Comparison of ENCODE assay signal across 11 cellular contexts in the genomic region with DNA sequence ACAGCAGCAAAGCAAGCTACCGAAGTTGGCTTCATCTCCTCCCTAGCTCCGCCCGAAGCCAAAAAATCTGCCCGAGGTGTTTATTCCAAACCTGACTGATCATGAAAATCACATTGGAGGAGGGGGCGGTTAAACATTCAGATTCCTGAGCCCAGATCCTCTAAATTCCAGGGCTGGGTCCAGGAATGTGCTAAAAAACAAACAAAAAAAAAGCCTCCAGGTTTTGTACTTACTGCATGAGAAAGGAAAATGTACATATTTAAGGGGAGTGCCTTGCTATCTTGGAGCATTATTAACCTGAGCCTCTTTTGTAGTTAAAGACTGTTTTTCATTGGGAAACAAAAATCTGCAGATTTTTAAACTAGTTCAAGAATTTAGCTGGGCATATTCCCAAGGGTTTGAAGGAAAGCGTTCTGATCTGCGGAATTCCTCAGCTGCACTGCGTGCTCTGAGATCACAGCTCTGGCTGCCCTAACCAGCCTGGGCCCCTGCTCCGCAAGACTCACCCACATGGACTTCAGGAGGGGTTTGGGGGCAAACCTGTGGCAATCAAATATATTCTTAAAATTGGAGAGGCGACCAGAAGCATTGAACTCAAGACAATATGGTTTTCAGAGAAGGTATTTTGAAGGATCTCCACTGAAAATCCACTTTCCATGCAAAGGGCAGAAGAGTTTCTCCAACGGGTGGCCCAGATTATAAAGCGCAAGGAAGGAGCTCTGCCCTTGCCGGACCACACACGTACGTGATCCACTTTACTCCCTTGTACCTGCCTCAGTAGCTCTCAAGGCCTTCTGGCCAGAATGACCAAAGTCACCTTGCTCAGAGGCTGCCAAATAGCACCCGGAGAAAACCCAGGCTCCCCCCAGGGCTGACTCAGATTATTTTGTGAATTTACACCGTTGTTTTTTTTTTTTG. TPM values are rescaled to one million over a fixed set of nuclear protein-coding genes. Genes with fewer than 3 reads are reported as not detected.
DNase-seq lines count a peak whose midpoint lies in the region; ATAC-seq and TF ChIP-seq lines count a peak whose summit lies in the region.
"Had no signal": no experiment of that assay in that cellular context is flagged by ENCODE, and none has a peak within 500 bp of the region (broad histone marks: within the 10 kb centered on the region; RNA-seq: fewer than 3 reads in every experiment).

No MANE protein-coding gene starts in this region.

- peak; percentile 44 for ATAC-seq in PC-3
- no peak for ATAC-seq in GM18498 (IDR thresholded peaks at IDR 0.05; ENCODE audit: unreplicated experiment)

- H3K4me1 Mint-ChIP-seq in nephron progenitor cell (peaks cover 39% of the 10 kb centered on the region), glutamatergic neuron (ENCODE audit: low read depth, unreplicated experiment) (no peaks in the 10 kb centered on the region)

- H3K4me3 ChIP-seq in AG10803 (ENCODE audit: low read length): no peak overlapping the region
- no peak overlapping the region for H3K4me3 ChIP-seq in PC-3 (ENCODE audit: low read length)

- H3K9me3 Mint-ChIP-seq in nephron progenitor cell (peaks cover 16% of the 10 kb centered on the region), glutamatergic neuron (ENCODE audit: unreplicated experiment) (peaks cover 4% of the 10 kb centered on the region)

- H3K27me3 Mint-ChIP-seq in nephron progenitor cell (ENCODE audit: low read depth, poor library complexity) (peaks cover 7% of the 10 kb centered on the region), glutamatergic neuron (ENCODE audit: unreplicated experiment) (no peaks in the 10 kb centered on the region)

- no peaks in the 10 kb centered on the region for H3K9me2 ChIP-seq in PC-3 (replicated peaks; ENCODE audit: low read length)

- no peaks in the 10 kb centered on the region for H3K79me2 ChIP-seq in PC-3 (ENCODE audit: low read length)

- intact Hi-C loops in PC-3 (cut with micrococcal nuclease): no loop called here

- DNase-seq in AG10803 (ENCODE audit: low read depth) (peak; percentile 87), PC-3 (peak; percentile 83), fibroblast of gingiva (ENCODE audit: low read depth) (peak; percentile 74), nephron progenitor cell (no peak), NCI-H748 treated with DMSO at 0.1 percent for 48 hours (lab: John Stamatoyannopoulos, UW) (no peak), glutamatergic neuron (no peak)
- DNase-seq in activated naive CD4-positive, alpha-beta T cell treated with anti-CD3 and anti-CD28 coated beads, Interleukin-2, amount 50 U/mL, for 16 hours: no peak
- DNase-seq: activated CD4-positive, alpha-beta T cell treated with anti-CD3 and anti-CD28 coated beads for 48 hours; GF-D8 had no signal

- H4K20me1 ChIP-seq in PC-3 (ENCODE audit: low read length): no peaks in the 10 kb centered on the region

- TSS peak; percentile 65 for BruUV-seq in PC-3 (replicated peaks; lab: Mats Ljungman, UMichigan)

- peak overlapping the region; percentile 7; the same call in 1 of the 2 replicates for H3K27ac ChIP-seq in PC-3 (ENCODE audit: low read length)

- H3K27me3 ChIP-seq in PC-3 (ENCODE audit: low read length): no peaks in the 10 kb centered on the region

- H3K4me2 ChIP-seq in PC-3 (ENCODE audit: low read length): peak overlapping the region; percentile 46

- TF ChIP-seq CTCF in AG10803 (conservative IDR thresholded peaks at IDR 0.05; ENCODE audit: low read length) (no peak), PC-3 (conservative IDR thresholded peaks at IDR 0.05; ENCODE audit: low read depth, low read length) (no peak), nephron progenitor cell (IDR thresholded peaks at IDR 0.05) (no peak), glutamatergic neuron (IDR thresholded peaks at IDR 0.05; ENCODE audit: partially characterized antibody, unreplicated experiment) (no peak)

- POLR2A ChIA-PET in PC-3 (lab: Charles Lee; ENCODE audit: unreplicated experiment): no interaction called here

- no peak overlapping the region for H3K4me3 Mint-ChIP-seq in nephron progenitor cell
- no peak overlapping the region for H3K4me3 Mint-ChIP-seq in glutamatergic neuron (ENCODE audit: unreplicated experiment)
- H3K4me3 Mint-ChIP-seq: activated T-helper 1 cell treated with anti-CD3 and anti-CD28 coated beads, Interleukin-12 subunit alpha, Interleukin-12 subunit beta, Interleukin-2, Interleukin-4 antibody, amounts not matched to agents 30 ng/mL and 10 ng/mL and 1 ng/mL, durations not matched to agents 14 hours and 24 hours and 36 hours had no signal

- H3K27ac Mint-ChIP-seq in nephron progenitor cell (peak overlapping the region; percentile 64), glutamatergic neuron (ENCODE audit: unreplicated experiment) (no peak overlapping the region)
- H3K27ac Mint-ChIP-seq: activated T-helper 1 cell treated with anti-CD3 and anti-CD28 coated beads, Interleukin-12 subunit alpha, Interleukin-12 subunit beta, Interleukin-2, Interleukin-4 antibody, amounts not matched to agents 30 ng/mL and 10 ng/mL and 1 ng/mL, durations not matched to agents 14 hours and 24 hours and 36 hours had no signal

- no peak overlapping the region for H3K9ac ChIP-seq in PC-3 (ENCODE audit: low read length)

- CTCF ChIA-PET in PC-3 (lab: Charles Lee): interaction anchor here (0.5 kb wide), 1 partner anchor 227 kb away, joined by 6 read pairs; no protein-coding TSS in a partner anchor

- no peaks in the 10 kb centered on the region for H3F3A ChIP-seq in PC-3 (ENCODE audit: low read length, unreplicated experiment)

- H3K4me1 ChIP-seq in PC-3 (ENCODE audit: insufficient read depth, low read length): peaks cover 30% of the 10 kb centered on the region

- H3K36me3 Mint-ChIP-seq in nephron progenitor cell (ENCODE audit: low read depth): peaks cover under 1% of the 10 kb centered on the region
- peaks cover 2% of the 10 kb centered on the region for H3K36me3 Mint-ChIP-seq in glutamatergic neuron (ENCODE audit: unreplicated experiment)

- no peaks in the 10 kb centered on the region for H3K9me3 ChIP-seq in PC-3 (ENCODE audit: low read length)

- peak overlapping the region; percentile 20; the same call in 1 of the 2 replicates for H2AFZ ChIP-seq in PC-3 (ENCODE audit: low read length)

- H3K36me3 ChIP-seq in PC-3 (ENCODE audit: low read depth, low read length): no peaks in the 10 kb centered on the region

RNA-seq across cellular contexts. Expression of a gene that starts 10.0 kb away (rescaled TPM):
- total RNA-seq in PC-3 (2014; rRNA removed) (71.4 and 72.3 TPM in 2 replicates), glutamatergic neuron (ENCODE audit: unreplicated experiment) (3.8 TPM)

Comparison
In these comparisons a context has a peak if more than half of its experiments do, and no peak if none do; other contexts are left out.
1. DNase-seq: peak in AG10803 (single experiment), PC-3 (single experiment) and fibroblast of gingiva (single experiment); none in nephron progenitor cell (single experiment), NCI-H748 treated with DMSO at 0.1 percent for 48 hours (single experiment), glutamatergic neuron (single experiment) and activated naive CD4-positive, alpha-beta T cell treated with anti-CD3 and anti-CD28 coated beads, Interleukin-2, amount 50 U/mL, for 16 hours (single experiment).
2. RNA of a gene that starts 10.0 kb away (total RNA-seq): 71.4 to 72.3 TPM in PC-3; 3.8 TPM in glutamatergic neuron (single experiment); every median in the first group is over 10 times any median in the second.